15 cellular contexts compared by ENCODE assay signal in genomic region chr10:682931-683447, GRCh38. TPM values are rescaled to one million over a fixed set of nuclear protein-coding genes. Genes with fewer than 3 reads are reported as not detected.
DNase-seq lines count a peak whose midpoint lies in the region; ATAC-seq and TF ChIP-seq lines count a peak whose summit lies in the region.
"Had no signal": no experiment of that assay in that cellular context is flagged by ENCODE, and none has a peak within 500 bp of the region (broad histone marks: within the 10 kb centered on the region; RNA-seq: fewer than 3 reads in every experiment).

No MANE protein-coding gene starts in this region.

- H3K27me3 ChIP-seq in HUES48 (ENCODE audit: control insufficient read depth, insufficient read depth, low read length) (peaks cover under 1% of the 10 kb centered on the region; the same call in 1 of the 2 replicates), colonic mucosa (no peaks in the 10 kb centered on the region), muscle layer of duodenum (ENCODE audit: low read depth, low read length) (no peaks in the 10 kb centered on the region), tibial nerve (no peaks in the 10 kb centered on the region)
- H3K27me3 ChIP-seq: cardiac muscle cell had no signal

- H3K27ac Mint-ChIP-seq in activated CD4-positive, alpha-beta T cell treated with anti-CD3 and anti-CD28 coated beads, Interleukin-2, amount 10 ng/mL, durations not matched to agents 7 days and 5 days = no peak overlapping the region
- H3K27ac Mint-ChIP-seq: activated T-helper 1 cell treated with anti-CD3 and anti-CD28 coated beads, Interleukin-12 subunit alpha, Interleukin-12 subunit beta, Interleukin-2, Interleukin-4 antibody, amounts not matched to agents 30 ng/mL and 10 ng/mL and 1 ng/mL, durations not matched to agents 14 hours and 24 hours and 36 hours had no signal

- TF ChIP-seq CTCF in colonic mucosa (IDR thresholded peaks at IDR 0.05) (no peak), tibial nerve (IDR thresholded peaks at IDR 0.05) (no peak)

- H3K4me1 Mint-ChIP-seq in activated CD4-positive, alpha-beta T cell treated with anti-CD3 and anti-CD28 coated beads, Interleukin-2, amount 10 ng/mL, durations not matched to agents 7 days and 5 days = no peaks in the 10 kb centered on the region

- H3K9me3 ChIP-seq in HUES48 (ENCODE audit: control insufficient read depth, insufficient read depth, low read length) = no peaks in the 10 kb centered on the region
- H3K9me3 ChIP-seq in colonic mucosa = no peaks in the 10 kb centered on the region
- H3K9me3 ChIP-seq in muscle layer of duodenum (ENCODE audit: control insufficient read depth in 1 of 2, low read length in 2 of 2) = no peaks in the 10 kb centered on the region
- no peaks in the 10 kb centered on the region for H3K9me3 ChIP-seq in tibial nerve
- H3K9me3 ChIP-seq: left lung, neutrophil had no signal

- H3K27me3 Mint-ChIP-seq in activated CD4-positive, alpha-beta T cell treated with anti-CD3 and anti-CD28 coated beads, Interleukin-2, amount 10 ng/mL, durations not matched to agents 7 days and 5 days = peaks cover 10% of the 10 kb centered on the region

- no peaks in the 10 kb centered on the region for H3K36me3 Mint-ChIP-seq in activated CD4-positive, alpha-beta T cell treated with anti-CD3 and anti-CD28 coated beads, Interleukin-2, amount 10 ng/mL, durations not matched to agents 7 days and 5 days (ENCODE audit: low read depth)

- intact Hi-C loops in colonic mucosa (cut with DNase I) = no loop called here

- H3K4me1 ChIP-seq in HUES48 (ENCODE audit: control insufficient read depth, insufficient read depth, low read length) = peaks cover 6% of the 10 kb centered on the region; the same call in 1 of the 2 replicates
- H3K4me1 ChIP-seq in colonic mucosa = no peaks in the 10 kb centered on the region
- H3K4me1 ChIP-seq in muscle layer of duodenum (ENCODE audit: control insufficient read depth in 1 of 2, insufficient read depth in 2 of 2, low read length in 2 of 2) = peaks cover 5 to 47% of the 10 kb centered on the region in 2 donors
- peaks cover 0 to 64% (median 21%) of the 10 kb centered on the region in 4 donors for H3K4me1 ChIP-seq in tibial nerve
- H3K4me1 ChIP-seq: left lung had no signal

- WGBS in tibial nerve, 2 donors = 71 to 78% methylated on average over 14 of the region's 14 CpGs

- CTCF ChIA-PET in activated CD4-positive, alpha-beta T cell treated with anti-CD3 and anti-CD28 coated beads, Interleukin-2, amount 10 ng/mL, durations not matched to agents 7 days and 5 days (lab: Charles Lee) = interaction anchor here (0.6 kb wide), 1 partner anchor 421 kb away, joined by 4 read pairs; no protein-coding TSS in a partner anchor

- H3K9me3 Mint-ChIP-seq in activated CD4-positive, alpha-beta T cell treated with anti-CD3 and anti-CD28 coated beads, Interleukin-2, amount 10 ng/mL, durations not matched to agents 7 days and 5 days = no peaks in the 10 kb centered on the region
- H3K9me3 Mint-ChIP-seq: activated T-helper 1 cell treated with anti-CD3 and anti-CD28 coated beads, Interleukin-12 subunit alpha, Interleukin-12 subunit beta, Interleukin-2, Interleukin-4 antibody, amounts not matched to agents 30 ng/mL and 10 ng/mL and 1 ng/mL, durations not matched to agents 14 hours and 24 hours and 36 hours had no signal

- POLR2A ChIA-PET in activated CD4-positive, alpha-beta T cell treated with anti-CD3 and anti-CD28 coated beads, Interleukin-2, amount 10 ng/mL, durations not matched to agents 7 days and 5 days (lab: Charles Lee) = no interaction called here

- TF ChIP-seq POLR2A in tibial nerve (IDR thresholded peaks at IDR 0.05) = no peak

- ATAC-seq in GM18873 (IDR thresholded peaks at IDR 0.05; ENCODE audit: low FRiP score, unreplicated experiment) = no peak

- H3K36me3 ChIP-seq in HUES48 (ENCODE audit: control insufficient read depth, insufficient read depth, low read length) (no peaks in the 10 kb centered on the region), colonic mucosa (no peaks in the 10 kb centered on the region), muscle layer of duodenum (ENCODE audit: control insufficient read depth in 1 of 2, insufficient read depth in 2 of 2, low read length in 2 of 2) (no peaks in the 10 kb centered on the region), tibial nerve (no peaks in the 10 kb centered on the region)
- H3K36me3 ChIP-seq: cardiac muscle cell, left lung, neutrophil had no signal

- H3K27ac ChIP-seq in HUES48 (ENCODE audit: low read depth, low read length) = no peak overlapping the region
- peak overlapping the region; percentile 18 for H3K27ac ChIP-seq in colonic mucosa
- H3K27ac ChIP-seq in muscle layer of duodenum (ENCODE audit: low read length) = peak overlapping the region; percentile 78
- H3K27ac ChIP-seq in tibial nerve = peak overlapping the region in 3 of 4 donors; percentile 12 to 81 (median 75)
- H3K27ac ChIP-seq: cardiac muscle cell, left lung, neutrophil had no signal

- H3K9ac ChIP-seq in HUES48 (ENCODE audit: low read depth, low read length) (no peak overlapping the region), colonic mucosa (ENCODE audit: low read depth in 2 of 2, low read length in 2 of 2) (no peak overlapping the region)

- DNase-seq in colonic mucosa (no peak), tibial nerve (ENCODE audit: low spot score in 2 of 2) (no peak), NCI-H226 (no peak)
- no peak for DNase-seq in activated CD4-positive, alpha-beta T cell treated with anti-CD3 and anti-CD28 coated beads, Interleukin-2, amount 10 ng/mL, durations not matched to agents 7 days and 5 days
- no peak for DNase-seq in activated CD8-positive, alpha-beta memory T cell treated with anti-CD3 and anti-CD28 coated beads for 24 hours
- DNase-seq: NCI-H1417 treated with DMSO at 0.1 percent for 48 hours; stimulated activated CD4-positive, alpha-beta T cell treated with anti-CD3 and anti-CD28 coated beads, Interleukin-4, amount 100 ng/mL, for 1 hour; stimulated activated naive CD4-positive, alpha-beta T cell treated with Interleukin-2 at 50 U/mL for 16 hours had no signal

- TF ChIP-seq EP300 in tibial nerve (IDR thresholded peaks at IDR 0.05) = no peak

- H3K4me3 ChIP-seq in HUES48 (ENCODE audit: low read depth, low read length) (peak overlapping the region; percentile 27; the same call in 1 of the 2 replicates), colonic mucosa (no peak overlapping the region), muscle layer of duodenum (ENCODE audit: low read depth in 1 of 2, low read length in 2 of 2) (peak overlapping the region in 1 of 2 donors; percentile 45), tibial nerve (no peak overlapping the region)
- H3K4me3 ChIP-seq: cardiac muscle cell, left lung had no signal

- H3K4me3 Mint-ChIP-seq in activated CD4-positive, alpha-beta T cell treated with anti-CD3 and anti-CD28 coated beads, Interleukin-2, amount 10 ng/mL, durations not matched to agents 7 days and 5 days = no peak overlapping the region
- H3K4me3 Mint-ChIP-seq: activated T-helper 1 cell treated with anti-CD3 and anti-CD28 coated beads, Interleukin-12 subunit alpha, Interleukin-12 subunit beta, Interleukin-2, Interleukin-4 antibody, amounts not matched to agents 30 ng/mL and 10 ng/mL and 1 ng/mL, durations not matched to agents 14 hours and 24 hours and 36 hours had no signal

RNA-seq across cellular contexts. Expression of gene DIP2C, which starts 6.5 kb away (rescaled TPM):
- 10 to 100 TPM in 1 of 2 donors, 1 to 10 TPM in 1; 7.6 to 11.2 TPM for total RNA-seq in colonic mucosa
- total RNA-seq in tibial nerve = 10 to 100 TPM; 31.4 to 46.5 (median 36.0) TPM
- 1 to 10 TPM; 2.0 to 2.3 TPM for total RNA-seq in activated CD4-positive, alpha-beta T cell treated with anti-CD3 and anti-CD28 coated beads, Interleukin-2, amount 10 ng/mL, durations not matched to agents 7 days and 5 days
